In the genomic region with DNA sequence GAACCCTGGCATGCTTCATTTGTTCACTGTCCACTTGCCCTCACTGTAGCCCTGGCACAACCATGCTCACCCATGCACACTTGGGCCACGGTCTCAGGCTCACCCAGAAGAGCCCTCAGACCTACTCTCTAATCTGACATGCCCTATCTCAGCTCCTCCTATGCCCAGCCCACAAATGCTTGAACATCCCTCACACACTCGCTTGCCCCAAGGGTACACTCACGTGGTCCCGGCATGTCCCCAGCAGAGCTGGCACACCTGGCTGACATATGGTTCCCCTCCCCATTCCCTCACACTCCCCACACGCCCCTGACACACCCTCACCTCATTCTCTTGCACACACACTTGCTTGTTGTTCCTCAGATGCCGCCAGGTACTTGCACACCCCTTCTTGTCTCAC, we compare ENCODE assay signal across 11 cellular contexts. TPM values are rescaled to one million over a fixed set of nuclear protein-coding genes. Genes with fewer than 3 reads are reported as not detected.
DNase-seq lines count a peak whose midpoint lies in the region; ATAC-seq lines count a peak whose summit lies in the region.
"Had no signal": no experiment of that assay in that cellular context is flagged by ENCODE, and none has a peak within 500 bp of the region (broad histone marks: within the 10 kb centered on the region; RNA-seq: fewer than 3 reads in every experiment).

No MANE protein-coding gene starts in this region.

- peaks cover 0 to 3% of the 10 kb centered on the region in 2 donors for H3K27me3 Mint-ChIP-seq in CD8-positive, alpha-beta memory T cell
- peaks cover 35% of the 10 kb centered on the region for H3K27me3 Mint-ChIP-seq in activated T-helper 1 cell treated with anti-CD3 and anti-CD28 coated beads, Interleukin-12 subunit alpha, Interleukin-12 subunit beta, Interleukin-2, Interleukin-4 antibody, amounts not matched to agents 30 ng/mL and 10 ng/mL and 1 ng/mL, durations not matched to agents 14 hours and 24 hours and 36 hours (ENCODE audit: insufficient read depth)
- peaks cover 12% of the 10 kb centered on the region for H3K27me3 Mint-ChIP-seq in memory B cell
- H3K27me3 Mint-ChIP-seq in stimulated activated naive CD8-positive, alpha-beta T cell treated with anti-CD3 and anti-CD28 coated beads, Interleukin-15, amount 100 ng/mL, for 72 hours: peaks cover 72% of the 10 kb centered on the region

- peak overlapping the region in 7 of 8 donors; percentile 0 to 90 (median 73) for H3K27ac Mint-ChIP-seq in CD8-positive, alpha-beta memory T cell
- H3K27ac Mint-ChIP-seq in activated T-helper 1 cell treated with anti-CD3 and anti-CD28 coated beads, Interleukin-12 subunit alpha, Interleukin-12 subunit beta, Interleukin-2, Interleukin-4 antibody, amounts not matched to agents 30 ng/mL and 10 ng/mL and 1 ng/mL, durations not matched to agents 14 hours and 24 hours and 36 hours: peak overlapping the region; percentile 3
- peak overlapping the region; percentile 35 for H3K27ac Mint-ChIP-seq in memory B cell
- H3K27ac Mint-ChIP-seq in stimulated activated naive CD8-positive, alpha-beta T cell treated with anti-CD3 and anti-CD28 coated beads, Interleukin-15, amount 100 ng/mL, for 72 hours: no peak overlapping the region

- intact Hi-C loops in activated T-helper 1 cell treated with anti-CD3 and anti-CD28 coated beads, Interleukin-12 subunit alpha, Interleukin-12 subunit beta, Interleukin-2, Interleukin-4 antibody, amounts not matched to agents 30 ng/mL and 10 ng/mL and 1 ng/mL, durations not matched to agents 14 hours and 24 hours and 36 hours (cut with micrococcal nuclease): no loop called here

- no peak overlapping the region for H3K27ac ChIP-seq in CD8-positive, alpha-beta memory T cell (ENCODE audit: low read depth, low read length)
- H3K27ac ChIP-seq: BLaER1 had no signal

- H3K4me3 ChIP-seq in CD8-positive, alpha-beta memory T cell (ENCODE audit: low read length): no peak overlapping the region
- H3K4me3 ChIP-seq: BLaER1 had no signal

- peak; percentile 3 for DNase-seq in AG20443 (ENCODE audit: low spot score)
- DNase-seq in CD8-positive, alpha-beta memory T cell: no peak
- no peak for DNase-seq in activated T-helper 1 cell treated with anti-CD3 and anti-CD28 coated beads, Interleukin-12 subunit alpha, Interleukin-12 subunit beta, Interleukin-2, Interleukin-4 antibody, amounts not matched to agents 30 ng/mL and 10 ng/mL and 1 ng/mL, durations not matched to agents 14 hours and 24 hours and 36 hours (ENCODE audit: low spot score)
- DNase-seq in memory B cell (ENCODE audit: low spot score in 2 of 2): no peak
- no peak for DNase-seq in inferior parietal cortex (ENCODE audit: extremely low spot score)
- no peak for DNase-seq in NCI-H1105 treated with DMSO at 0.1 percent for 48 hours (lab: John Stamatoyannopoulos, UW)
- DNase-seq in stimulated activated naive CD8-positive, alpha-beta T cell treated with anti-CD3 and anti-CD28 coated beads, Interleukin-15, amount 100 ng/mL, for 72 hours: no peak
- DNase-seq: DMS153, H9, PC-3 had no signal

- POLR2A ChIA-PET in CD8-positive, alpha-beta memory T cell (lab: Charles Lee): no interaction called here

- peaks cover 45 to 73% (median 61%) of the 10 kb centered on the region in 3 donors for H3K4me1 Mint-ChIP-seq in CD8-positive, alpha-beta memory T cell
- H3K4me1 Mint-ChIP-seq in activated T-helper 1 cell treated with anti-CD3 and anti-CD28 coated beads, Interleukin-12 subunit alpha, Interleukin-12 subunit beta, Interleukin-2, Interleukin-4 antibody, amounts not matched to agents 30 ng/mL and 10 ng/mL and 1 ng/mL, durations not matched to agents 14 hours and 24 hours and 36 hours (ENCODE audit: low read depth): peaks cover 45% of the 10 kb centered on the region
- peaks cover 36% of the 10 kb centered on the region for H3K4me1 Mint-ChIP-seq in memory B cell
- peaks cover 32% of the 10 kb centered on the region for H3K4me1 Mint-ChIP-seq in stimulated activated naive CD8-positive, alpha-beta T cell treated with anti-CD3 and anti-CD28 coated beads, Interleukin-15, amount 100 ng/mL, for 72 hours
- H3K4me1 Mint-ChIP-seq: H9 had no signal

- H3K36me3 ChIP-seq in CD8-positive, alpha-beta memory T cell (ENCODE audit: insufficient read depth, low read length): no peaks in the 10 kb centered on the region
- H3K36me3 ChIP-seq: BLaER1 had no signal

- no peaks in the 10 kb centered on the region for H3K9me3 ChIP-seq in CD8-positive, alpha-beta memory T cell (ENCODE audit: low read length)
- H3K9me3 ChIP-seq: BLaER1 had no signal

- H3K27me3 ChIP-seq in CD8-positive, alpha-beta memory T cell (ENCODE audit: insufficient read depth, low read length, poor library complexity, severe bottlenecking): no peaks in the 10 kb centered on the region

- CTCF ChIA-PET in CD8-positive, alpha-beta memory T cell (lab: Charles Lee): interaction anchor here (1.2 to 1.4 kb wide), 2 partner anchors 17 to 72 kb away, joined by 4 read pairs; no protein-coding TSS in a partner anchor

- H3K9me3 Mint-ChIP-seq in CD8-positive, alpha-beta memory T cell: no peaks in the 10 kb centered on the region
- H3K9me3 Mint-ChIP-seq in activated T-helper 1 cell treated with anti-CD3 and anti-CD28 coated beads, Interleukin-12 subunit alpha, Interleukin-12 subunit beta, Interleukin-2, Interleukin-4 antibody, amounts not matched to agents 30 ng/mL and 10 ng/mL and 1 ng/mL, durations not matched to agents 14 hours and 24 hours and 36 hours: no peaks in the 10 kb centered on the region
- no peaks in the 10 kb centered on the region for H3K9me3 Mint-ChIP-seq in memory B cell
- no peaks in the 10 kb centered on the region for H3K9me3 Mint-ChIP-seq in stimulated activated naive CD8-positive, alpha-beta T cell treated with anti-CD3 and anti-CD28 coated beads, Interleukin-15, amount 100 ng/mL, for 72 hours
- H3K9me3 Mint-ChIP-seq: H9 had no signal

- peak overlapping the region in 6 of 7 donors; percentile 52 to 79 (median 62) for H3K4me3 Mint-ChIP-seq in CD8-positive, alpha-beta memory T cell
- no peak overlapping the region for H3K4me3 Mint-ChIP-seq in activated T-helper 1 cell treated with anti-CD3 and anti-CD28 coated beads, Interleukin-12 subunit alpha, Interleukin-12 subunit beta, Interleukin-2, Interleukin-4 antibody, amounts not matched to agents 30 ng/mL and 10 ng/mL and 1 ng/mL, durations not matched to agents 14 hours and 24 hours and 36 hours
- peak overlapping the region; percentile 14 for H3K4me3 Mint-ChIP-seq in memory B cell
- no peak overlapping the region for H3K4me3 Mint-ChIP-seq in stimulated activated naive CD8-positive, alpha-beta T cell treated with anti-CD3 and anti-CD28 coated beads, Interleukin-15, amount 100 ng/mL, for 72 hours
- H3K4me3 Mint-ChIP-seq: H9 had no signal

- no peak for ATAC-seq in memory B cell (ENCODE audit: low read depth)
- ATAC-seq in stimulated activated naive CD8-positive, alpha-beta T cell treated with anti-CD3 and anti-CD28 coated beads, Interleukin-15, amount 100 ng/mL, for 72 hours: no peak
- ATAC-seq: PC-3 had no signal

- H3K36me3 Mint-ChIP-seq in CD8-positive, alpha-beta memory T cell: no peaks in the 10 kb centered on the region
- peaks cover 4% of the 10 kb centered on the region for H3K36me3 Mint-ChIP-seq in activated T-helper 1 cell treated with anti-CD3 and anti-CD28 coated beads, Interleukin-12 subunit alpha, Interleukin-12 subunit beta, Interleukin-2, Interleukin-4 antibody, amounts not matched to agents 30 ng/mL and 10 ng/mL and 1 ng/mL, durations not matched to agents 14 hours and 24 hours and 36 hours (ENCODE audit: low read depth)
- H3K36me3 Mint-ChIP-seq in memory B cell: no peaks in the 10 kb centered on the region

- peaks cover 21% of the 10 kb centered on the region for H3K4me1 ChIP-seq in CD8-positive, alpha-beta memory T cell (ENCODE audit: insufficient read depth, low read length)
- H3K4me1 ChIP-seq: BLaER1 had no signal

RNA-seq across cellular contexts. Expression of a gene that starts 55.7 kb away (rescaled TPM):
- total RNA-seq in CD8-positive, alpha-beta memory T cell: 100 to 1,000 TPM; 161 to 162 TPM
- polyA plus RNA-seq in CD8-positive, alpha-beta memory T cell: 178 TPM
- 159 and 182 TPM in 2 replicates for total RNA-seq in activated T-helper 1 cell treated with anti-CD3 and anti-CD28 coated beads, Interleukin-12 subunit alpha, Interleukin-12 subunit beta, Interleukin-2, Interleukin-4 antibody, amounts not matched to agents 30 ng/mL and 10 ng/mL and 1 ng/mL, durations not matched to agents 14 hours and 24 hours and 36 hours

RNA-seq across cellular contexts. Expression of a gene that starts 56.9 kb away (rescaled TPM):
- 100 to 1,000 TPM; 275 to 282 TPM for total RNA-seq in CD8-positive, alpha-beta memory T cell
- polyA plus RNA-seq in CD8-positive, alpha-beta memory T cell: 401 TPM
- 309 and 326 TPM in 2 replicates for total RNA-seq in activated T-helper 1 cell treated with anti-CD3 and anti-CD28 coated beads, Interleukin-12 subunit alpha, Interleukin-12 subunit beta, Interleukin-2, Interleukin-4 antibody, amounts not matched to agents 30 ng/mL and 10 ng/mL and 1 ng/mL, durations not matched to agents 14 hours and 24 hours and 36 hours

Comparison
In these comparisons a context has a peak if more than half of its experiments do, and no peak if none do; other contexts are left out.
1. H3K27ac Mint-ChIP-seq: peak in CD8-positive, alpha-beta memory T cell (7 of 8), activated T-helper 1 cell treated with anti-CD3 and anti-CD28 coated beads, Interleukin-12 subunit alpha, Interleukin-12 subunit beta, Interleukin-2, Interleukin-4 antibody, amounts not matched to agents 30 ng/mL and 10 ng/mL and 1 ng/mL, durations not matched to agents 14 hours and 24 hours and 36 hours (single experiment) and memory B cell (single experiment); none in stimulated activated naive CD8-positive, alpha-beta T cell treated with anti-CD3 and anti-CD28 coated beads, Interleukin-15, amount 100 ng/mL, for 72 hours (0 of 2).
2. H3K4me3 Mint-ChIP-seq: peak in CD8-positive, alpha-beta memory T cell (6 of 7) and memory B cell (single experiment); none in activated T-helper 1 cell treated with anti-CD3 and anti-CD28 coated beads, Interleukin-12 subunit alpha, Interleukin-12 subunit beta, Interleukin-2, Interleukin-4 antibody, amounts not matched to agents 30 ng/mL and 10 ng/mL and 1 ng/mL, durations not matched to agents 14 hours and 24 hours and 36 hours (single experiment) and stimulated activated naive CD8-positive, alpha-beta T cell treated with anti-CD3 and anti-CD28 coated beads, Interleukin-15, amount 100 ng/mL, for 72 hours (0 of 2).